7 cellular contexts compared by ENCODE assay signal in the genomic region with DNA sequence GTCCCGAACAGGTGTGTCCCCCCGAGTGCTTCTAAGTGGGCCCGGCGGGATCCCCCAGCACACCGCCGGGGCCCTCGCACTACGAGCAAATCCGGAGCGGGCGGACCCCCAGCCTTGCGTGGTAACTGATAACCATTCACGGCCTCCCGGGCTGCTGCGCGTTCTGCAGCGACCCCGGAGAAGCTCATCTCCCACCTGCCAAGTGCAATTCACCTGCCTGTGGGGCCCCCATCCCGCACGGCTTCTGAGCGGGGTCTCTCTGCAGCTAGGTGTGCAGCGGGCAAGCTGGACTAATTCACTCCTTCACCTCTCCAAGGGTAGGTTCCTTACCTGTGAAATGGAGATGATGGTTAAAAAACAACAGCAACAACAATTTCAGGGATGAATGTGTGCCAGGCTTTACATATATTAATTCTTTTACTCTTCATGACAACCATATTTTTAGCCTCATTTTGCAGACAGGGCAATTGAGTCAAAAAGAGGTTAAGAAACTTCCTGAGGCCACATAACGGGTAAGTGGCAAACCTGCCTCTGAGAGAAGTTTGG. TPM values are rescaled to one million over a fixed set of nuclear protein-coding genes. Genes with fewer than 3 reads are reported as not detected.
DNase-seq lines count a peak whose midpoint lies in the region; ATAC-seq and TF ChIP-seq lines count a peak whose summit lies in the region.

No MANE protein-coding gene starts in this region.

- dilution Hi-C loops in mammary epithelial cell (cut with HindIII; ENCODE audit: low sequenced_read_pairs) = no loop called here

- intact Hi-C loops in mammary epithelial cell (cut with micrococcal nuclease) (no loop called here), mucosa of descending colon (cut with DNase I, micrococcal nuclease) (no loop called here)

- H3K9ac ChIP-seq in HUES64 (ENCODE audit: low read depth, low read length) (peak overlapping the region; percentile 80), mammary epithelial cell (ENCODE audit: insufficient read depth, low read length) (no peak overlapping the region)

- H3K4me3 ChIP-seq in HUES64 (ENCODE audit: low read length) (peak overlapping the region; percentile 63), mammary epithelial cell (replicated peaks in 1 of 3; ENCODE audit: insufficient read depth in 1 of 3, low read depth in 2 of 3, low read length in 3 of 3) (peak overlapping the region in 2 of 3 experiments; percentile 28 to 34), mucosa of descending colon (no peak overlapping the region)

- H3K27me3 Mint-ChIP-seq in natural killer cell treated with Interleukin-12 subunit alpha and Interleukin-12 subunit beta and Interleukin-15 and Interleukin-18, amount 100 ng/mL, for 72 hours = peaks cover 17 to 22% of the 10 kb centered on the region in 2 donors

- H4K20me1 ChIP-seq in mammary epithelial cell (ENCODE audit: insufficient read depth, low read length) = no peaks in the 10 kb centered on the region

- no peaks in the 10 kb centered on the region for H3K9me3 Mint-ChIP-seq in natural killer cell treated with Interleukin-12 subunit alpha and Interleukin-12 subunit beta and Interleukin-15 and Interleukin-18, amount 100 ng/mL, for 72 hours

- ATAC-seq in GM19455 (IDR thresholded peaks at IDR 0.05; ENCODE audit: unreplicated experiment) (peak; percentile 14), mucosa of descending colon (no peak)
- no peak for ATAC-seq in natural killer cell treated with Interleukin-12 subunit alpha and Interleukin-12 subunit beta and Interleukin-15 and Interleukin-18, amount 100 ng/mL, for 72 hours

- H3K4me3 Mint-ChIP-seq in natural killer cell treated with Interleukin-12 subunit alpha and Interleukin-12 subunit beta and Interleukin-15 and Interleukin-18, amount 100 ng/mL, for 72 hours = peak overlapping the region; percentile 58

- H3K27ac Mint-ChIP-seq in natural killer cell treated with Interleukin-12 subunit alpha and Interleukin-12 subunit beta and Interleukin-15 and Interleukin-18, amount 100 ng/mL, for 72 hours = no peak overlapping the region

- BruUV-seq in mammary epithelial cell (replicated peaks; lab: Mats Ljungman, UMichigan) = no TSS peak

- peaks cover 35% of the 10 kb centered on the region for H3K36me3 ChIP-seq in HUES64 (ENCODE audit: insufficient read depth, low read length)
- no peaks in the 10 kb centered on the region for H3K36me3 ChIP-seq in mammary epithelial cell (ENCODE audit: insufficient read depth, low read length)
- H3K36me3 ChIP-seq in mucosa of descending colon (ENCODE audit: low read depth) = no peaks in the 10 kb centered on the region

- H3K27ac ChIP-seq in HUES64 (ENCODE audit: low read depth, low read length) (peak overlapping the region; percentile 91; the same call in 1 of the 2 replicates), mammary epithelial cell (ENCODE audit: insufficient read depth, low read depth, low read length) (no peak overlapping the region)

- peak overlapping the region; percentile 88 for H3K4me2 ChIP-seq in mammary epithelial cell (ENCODE audit: insufficient read depth, low read depth, low read length)

- in situ Hi-C loops in mammary epithelial cell (cut with MboI; ENCODE audit: low sequenced_read_pairs in 2 of 2) = no loop called here

- no peaks in the 10 kb centered on the region for H3K9me3 ChIP-seq in HUES64 (ENCODE audit: insufficient read depth, low read depth, low read length)
- no peaks in the 10 kb centered on the region for H3K9me3 ChIP-seq in mammary epithelial cell (replicated peaks; ENCODE audit: insufficient read depth, low read length)
- no peaks in the 10 kb centered on the region for H3K9me3 ChIP-seq in mucosa of descending colon

- H3K36me3 Mint-ChIP-seq in natural killer cell treated with Interleukin-12 subunit alpha and Interleukin-12 subunit beta and Interleukin-15 and Interleukin-18, amount 100 ng/mL, for 72 hours = no peaks in the 10 kb centered on the region

- CTCF ChIA-PET in mammary epithelial cell (lab: Charles Lee; ENCODE audit: low non-redundant PET) = no interaction called here

- H3K79me2 ChIP-seq in mammary epithelial cell (ENCODE audit: insufficient read depth, low read length) = no peaks in the 10 kb centered on the region

- H3K27me3 ChIP-seq in HUES64 (ENCODE audit: insufficient read depth, low read length) (peaks cover 13% of the 10 kb centered on the region; the same call in 1 of the 2 replicates), mammary epithelial cell (ENCODE audit: insufficient read depth, low read length) (peaks cover 39% of the 10 kb centered on the region)

- TF ChIP-seq CTCF in mammary epithelial cell (conservative IDR thresholded peaks at IDR 0.05 in 1 of 2, IDR thresholded peaks at IDR 0.05 in 1 of 2; ENCODE audit: extremely low read depth in 1 of 2, insufficient read depth in 1 of 2, low read depth in 1 of 2, low read length in 2 of 2) = no peak
- no peak for TF ChIP-seq CTCF in mucosa of descending colon (IDR thresholded peaks at IDR 0.05)

- WGBS in HUES64 = under 1% methylated on average over 23 of the region's 23 CpGs
- 7% methylated on average over 18 of the region's 23 CpGs for WGBS in mammary epithelial cell (ENCODE audit: low coverage, missing lambda C conversion rate)

- no peak for DNase-seq in mammary epithelial cell
- no peak for DNase-seq in natural killer cell treated with Interleukin-12 subunit alpha and Interleukin-12 subunit beta and Interleukin-15 and Interleukin-18, amount 100 ng/mL, for 72 hours (ENCODE audit: low spot score)
- DNase-seq in stimulated activated CD4-positive, alpha-beta T cell treated with anti-CD3 and anti-CD28 coated beads, Interleukin-2, amount 100 ng/mL, for 48 hours = no peak
- no peak for DNase-seq in SIG-M5 treated with dmso at 0.1 percent for 504 hours (lab: John Stamatoyannopoulos, UW; ENCODE audit: unreplicated experiment)
- no peak for DNase-seq in mucosa of descending colon

- peaks cover 0 to 5% of the 10 kb centered on the region in 2 donors for H3K4me1 Mint-ChIP-seq in natural killer cell treated with Interleukin-12 subunit alpha and Interleukin-12 subunit beta and Interleukin-15 and Interleukin-18, amount 100 ng/mL, for 72 hours (ENCODE audit: low read depth in 2 of 2)

- peaks cover 36% of the 10 kb centered on the region for H3K4me1 ChIP-seq in HUES64 (ENCODE audit: insufficient read depth, low read length)
- H3K4me1 ChIP-seq in mammary epithelial cell (ENCODE audit: insufficient read depth, low read length) = peaks cover 16% of the 10 kb centered on the region
- H3K4me1 ChIP-seq in mucosa of descending colon (ENCODE audit: low read depth) = peaks cover 10% of the 10 kb centered on the region

- H2AFZ ChIP-seq in mammary epithelial cell (ENCODE audit: low read depth, low read length) = peak overlapping the region; percentile 75

RNA-seq across cellular contexts. Expression of gene PODXL, which starts 0.6 kb away (rescaled TPM):
- polyA plus RNA-seq in HUES64 (2013, experiment 1 of 2) = 315 TPM
- 331 TPM for polyA plus RNA-seq in HUES64 (2013, experiment 2 of 2)
- total RNA-seq in mammary epithelial cell = under 1 TPM; 0.50 to 0.56 TPM
- polyA plus RNA-seq in mammary epithelial cell = 0.16 TPM
- polyA minus RNA-seq in mammary epithelial cell = not detected
- total RNA-seq in natural killer cell treated with Interleukin-12 subunit alpha and Interleukin-12 subunit beta and Interleukin-15 and Interleukin-18, amount 100 ng/mL, for 72 hours = 1 to 10 TPM; 1.3 to 1.6 TPM
- 10 to 100 TPM; 11.8 to 25.6 (median 12.8) TPM for total RNA-seq in mucosa of descending colon

Comparison
In these comparisons a context has a peak if more than half of its experiments do, and no peak if none do; other contexts are left out.
1. RNA of gene PODXL, which starts 0.6 kb away (total RNA-seq): 11.8 to 25.6 TPM in mucosa of descending colon; 1.3 to 1.6 TPM in natural killer cell treated with Interleukin-12 subunit alpha and Interleukin-12 subunit beta and Interleukin-15 and Interleukin-18, amount 100 ng/mL, for 72 hours and 0.50 to 0.56 TPM in mammary epithelial cell; every median in the first group is over 4 times any median in the second.